8 cellular contexts compared by ENCODE assay signal in the genomic region with DNA sequence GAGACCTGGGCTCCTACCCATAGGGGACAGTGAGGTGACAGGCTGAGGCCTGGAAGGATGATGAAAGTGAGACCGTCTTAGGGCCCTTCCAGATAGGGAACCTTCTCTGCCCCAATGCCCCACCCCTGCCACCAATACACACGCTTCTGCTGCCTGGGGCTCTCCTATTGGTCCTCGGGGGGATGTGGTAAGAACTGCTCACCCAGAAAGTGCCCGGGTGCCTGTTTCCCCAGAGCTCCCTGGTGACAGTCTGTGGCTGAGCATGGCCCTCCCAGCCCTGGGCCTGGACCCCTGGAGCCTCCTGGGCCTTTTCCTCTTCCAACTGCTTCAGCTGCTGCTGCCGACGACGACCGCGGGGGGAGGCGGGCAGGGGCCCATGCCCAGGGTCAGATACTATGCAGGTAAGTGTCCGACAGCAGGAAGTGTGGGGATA. TPM values are rescaled to one million over a fixed set of nuclear protein-coding genes. Genes with fewer than 3 reads are reported as not detected.
DNase-seq lines count a peak whose midpoint lies in the region; ATAC-seq and TF ChIP-seq lines count a peak whose summit lies in the region.

No MANE protein-coding gene starts in this region.

- H3K27me3 ChIP-seq in testis = no peaks in the 10 kb centered on the region

- H3K4me1 ChIP-seq in testis = no peaks in the 10 kb centered on the region

- TF ChIP-seq POLR2A in testis (IDR thresholded peaks at IDR 0.05) = no peak

- intact Hi-C loops in testis (cut with DNase I; ENCODE audit: low total_unique reads) = no loop called here

- peak; percentile 29 for DNase-seq in activated T-cell treated with anti-CD3 and anti-CD28 coated beads for 24 hours (ENCODE audit: low read depth)
- no peak for DNase-seq in activated T-cell treated with anti-CD3 and anti-CD28 coated beads for 4 hours
- DNase-seq in activated CD4-positive, alpha-beta memory T cell treated with anti-CD3 and anti-CD28 coated beads, Interleukin-2, amount 10 ng/mL, durations not matched to agents 7 days and 5 days = peak; percentile 66
- DNase-seq in natural killer cell treated with Interleukin-12 subunit alpha and Interleukin-12 subunit beta and Interleukin-15 and Interleukin-18, amount 100 ng/mL, for 72 hours (ENCODE audit: low spot score) = no peak
- DNase-seq in testis = no peak
- DNase-seq in AG20443 (ENCODE audit: low spot score) = no peak
- no peak for DNase-seq in activated gamma-delta T cell treated with Interleukin-2 at 50 U/mL for 16 hours

- 91 to 100% methylated on average over 3 to 11 of the region's 11 CpGs for WGBS in testis, 2 donors

- no peak for TF ChIP-seq CTCF in testis (IDR thresholded peaks at IDR 0.05)

- CTCF ChIA-PET in activated CD4-positive, alpha-beta memory T cell treated with anti-CD3 and anti-CD28 coated beads, Interleukin-2, amount 10 ng/mL, durations not matched to agents 7 days and 5 days (lab: Charles Lee) = interaction anchor here (0.8 to 2.4 kb wide), 5 partner anchors 8 to 128 kb away, joined by 3 to 7 read pairs (median 5); partner anchors contain the start of genes PMF1 and SMG5

- H3K27ac Mint-ChIP-seq in activated CD4-positive, alpha-beta memory T cell treated with anti-CD3 and anti-CD28 coated beads, Interleukin-2, amount 10 ng/mL, durations not matched to agents 7 days and 5 days = peak overlapping the region; percentile 71
- H3K27ac Mint-ChIP-seq in natural killer cell treated with Interleukin-12 subunit alpha and Interleukin-12 subunit beta and Interleukin-15 and Interleukin-18, amount 100 ng/mL, for 72 hours = peak overlapping the region; percentile 67 to 73

- peaks cover 7% of the 10 kb centered on the region for H3K36me3 Mint-ChIP-seq in activated CD4-positive, alpha-beta memory T cell treated with anti-CD3 and anti-CD28 coated beads, Interleukin-2, amount 10 ng/mL, durations not matched to agents 7 days and 5 days (ENCODE audit: low read depth)
- H3K36me3 Mint-ChIP-seq in natural killer cell treated with Interleukin-12 subunit alpha and Interleukin-12 subunit beta and Interleukin-15 and Interleukin-18, amount 100 ng/mL, for 72 hours = no peaks in the 10 kb centered on the region

- H3K27me3 Mint-ChIP-seq in activated CD4-positive, alpha-beta memory T cell treated with anti-CD3 and anti-CD28 coated beads, Interleukin-2, amount 10 ng/mL, durations not matched to agents 7 days and 5 days = no peaks in the 10 kb centered on the region
- H3K27me3 Mint-ChIP-seq in natural killer cell treated with Interleukin-12 subunit alpha and Interleukin-12 subunit beta and Interleukin-15 and Interleukin-18, amount 100 ng/mL, for 72 hours = peaks cover 0 to 3% of the 10 kb centered on the region in 2 donors

- no peaks in the 10 kb centered on the region for H3K9me3 ChIP-seq in testis

- peak overlapping the region; percentile 76 for H3K4me3 Mint-ChIP-seq in activated CD4-positive, alpha-beta memory T cell treated with anti-CD3 and anti-CD28 coated beads, Interleukin-2, amount 10 ng/mL, durations not matched to agents 7 days and 5 days
- H3K4me3 Mint-ChIP-seq in natural killer cell treated with Interleukin-12 subunit alpha and Interleukin-12 subunit beta and Interleukin-15 and Interleukin-18, amount 100 ng/mL, for 72 hours = peak overlapping the region; percentile 85

- H3K36me3 ChIP-seq in testis (ENCODE audit: low read depth, missing control alignments) = no peaks in the 10 kb centered on the region

- H3K4me3 ChIP-seq in testis = no peak overlapping the region

- H3K27ac ChIP-seq in testis = no peak overlapping the region

- peak; percentile 49 for ATAC-seq in HG03066 (IDR thresholded peaks at IDR 0.05; ENCODE audit: low read depth, unreplicated experiment)
- peak; percentile 77 to 86 for ATAC-seq in natural killer cell treated with Interleukin-12 subunit alpha and Interleukin-12 subunit beta and Interleukin-15 and Interleukin-18, amount 100 ng/mL, for 72 hours

- peaks cover 63% of the 10 kb centered on the region for H3K4me1 Mint-ChIP-seq in activated CD4-positive, alpha-beta memory T cell treated with anti-CD3 and anti-CD28 coated beads, Interleukin-2, amount 10 ng/mL, durations not matched to agents 7 days and 5 days
- peaks cover 47 to 49% of the 10 kb centered on the region in 2 donors for H3K4me1 Mint-ChIP-seq in natural killer cell treated with Interleukin-12 subunit alpha and Interleukin-12 subunit beta and Interleukin-15 and Interleukin-18, amount 100 ng/mL, for 72 hours (ENCODE audit: low read depth in 2 of 2)

- no peaks in the 10 kb centered on the region for H3K9me3 Mint-ChIP-seq in activated CD4-positive, alpha-beta memory T cell treated with anti-CD3 and anti-CD28 coated beads, Interleukin-2, amount 10 ng/mL, durations not matched to agents 7 days and 5 days
- H3K9me3 Mint-ChIP-seq in natural killer cell treated with Interleukin-12 subunit alpha and Interleukin-12 subunit beta and Interleukin-15 and Interleukin-18, amount 100 ng/mL, for 72 hours = no peaks in the 10 kb centered on the region

- POLR2A ChIA-PET in activated CD4-positive, alpha-beta memory T cell treated with anti-CD3 and anti-CD28 coated beads, Interleukin-2, amount 10 ng/mL, durations not matched to agents 7 days and 5 days (lab: Charles Lee) = interaction anchor here (1.0 to 3.2 kb wide), 7 partner anchors 39 to 165 kb away, joined by 3 to 19 read pairs (median 5); partner anchors contain the start of genes PMF1, SLC25A44 and SMG5

RNA-seq across cellular contexts. Expression of gene SEMA4A, which starts 0.9 kb away (rescaled TPM):
- 10 to 100 TPM; 20.8 to 21.5 TPM for total RNA-seq in activated CD4-positive, alpha-beta memory T cell treated with anti-CD3 and anti-CD28 coated beads, Interleukin-2, amount 10 ng/mL, durations not matched to agents 7 days and 5 days
- total RNA-seq in natural killer cell treated with Interleukin-12 subunit alpha and Interleukin-12 subunit beta and Interleukin-15 and Interleukin-18, amount 100 ng/mL, for 72 hours = 10 to 100 TPM in 1 of 2 donors, 1 to 10 TPM in 1; 3.9 to 16.6 TPM
- total RNA-seq in testis = 1 to 10 TPM; 4.8 to 8.0 TPM
- polyA plus RNA-seq in testis (ENCODE audit: insufficient read depth, low read depth, low replicate concordance) = 7.7 TPM

RNA-seq across cellular contexts. Expression of gene SLC25A44, which starts 39.6 kb away (rescaled TPM):
- 10 to 100 TPM; 27.7 to 36.3 TPM for total RNA-seq in activated CD4-positive, alpha-beta memory T cell treated with anti-CD3 and anti-CD28 coated beads, Interleukin-2, amount 10 ng/mL, durations not matched to agents 7 days and 5 days
- 10 to 100 TPM; 54.4 to 56.6 TPM for total RNA-seq in natural killer cell treated with Interleukin-12 subunit alpha and Interleukin-12 subunit beta and Interleukin-15 and Interleukin-18, amount 100 ng/mL, for 72 hours
- 10 to 100 TPM; 32.8 to 34.2 TPM for total RNA-seq in testis
- polyA plus RNA-seq in testis (ENCODE audit: insufficient read depth, low read depth, low replicate concordance) = 32.4 TPM

RNA-seq across cellular contexts. Expression of gene LMNA, which starts 39.8 kb away (rescaled TPM):
- 100 to 1,000 TPM in 1 of 2 experiments, 10 to 100 TPM in 1; 93.6 to 101 TPM for total RNA-seq in activated CD4-positive, alpha-beta memory T cell treated with anti-CD3 and anti-CD28 coated beads, Interleukin-2, amount 10 ng/mL, durations not matched to agents 7 days and 5 days
- total RNA-seq in natural killer cell treated with Interleukin-12 subunit alpha and Interleukin-12 subunit beta and Interleukin-15 and Interleukin-18, amount 100 ng/mL, for 72 hours = 10 to 100 TPM; 21.4 to 67.6 TPM
- 100 to 1,000 TPM; 162 to 219 TPM for total RNA-seq in testis
- polyA plus RNA-seq in testis (ENCODE audit: insufficient read depth, low read depth, low replicate concordance) = 189 TPM

RNA-seq across cellular contexts. Expression of gene PMF1, which starts 58.5 kb away (rescaled TPM):
- 10 to 100 TPM; 65.5 to 67.7 TPM for total RNA-seq in activated CD4-positive, alpha-beta memory T cell treated with anti-CD3 and anti-CD28 coated beads, Interleukin-2, amount 10 ng/mL, durations not matched to agents 7 days and 5 days
- total RNA-seq in natural killer cell treated with Interleukin-12 subunit alpha and Interleukin-12 subunit beta and Interleukin-15 and Interleukin-18, amount 100 ng/mL, for 72 hours = 100 to 1,000 TPM in 1 of 2 donors, 10 to 100 TPM in 1; 90.6 to 105 TPM
- 10 to 100 TPM; 38.1 to 47.0 TPM for total RNA-seq in testis
- polyA plus RNA-seq in testis (ENCODE audit: insufficient read depth, low read depth, low replicate concordance) = 32.3 TPM

Comparison
In these comparisons a context has a peak if more than half of its experiments do, and no peak if none do; other contexts are left out.
1. DNase-seq: peak in activated T-cell treated with anti-CD3 and anti-CD28 coated beads for 24 hours (single experiment) and activated CD4-positive, alpha-beta memory T cell treated with anti-CD3 and anti-CD28 coated beads, Interleukin-2, amount 10 ng/mL, durations not matched to agents 7 days and 5 days (single experiment); none in activated T-cell treated with anti-CD3 and anti-CD28 coated beads for 4 hours (single experiment), natural killer cell treated with Interleukin-12 subunit alpha and Interleukin-12 subunit beta and Interleukin-15 and Interleukin-18, amount 100 ng/mL, for 72 hours (single experiment), testis (single experiment), AG20443 (single experiment) and activated gamma-delta T cell treated with Interleukin-2 at 50 U/mL for 16 hours (single experiment).